ENCODE assay signal across 16 cellular contexts in the genomic region with DNA sequence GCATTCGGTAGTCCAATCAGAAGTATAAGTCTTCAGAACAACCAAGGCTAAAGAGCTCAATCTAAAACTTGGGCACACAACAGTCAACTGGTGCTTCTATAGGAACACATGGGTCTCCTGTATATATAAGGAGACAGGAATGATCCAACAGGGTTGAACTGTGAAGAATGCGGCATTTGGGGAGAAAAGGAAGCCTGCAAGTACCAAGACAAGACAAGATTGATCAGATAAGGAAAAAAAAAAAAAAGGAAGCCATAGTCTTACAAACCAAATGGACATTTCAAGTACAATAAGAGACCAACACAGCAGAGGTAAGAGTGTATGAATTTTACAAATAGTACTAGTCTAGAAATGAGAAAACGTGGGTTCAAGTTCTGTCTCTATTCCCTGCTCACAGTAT.
"Had no signal": no experiment of that assay in that cellular context is flagged by ENCODE, and none has a peak within 500 bp of the region (broad histone marks: within the 10 kb centered on the region; RNA-seq: fewer than 3 reads in every experiment).

No MANE protein-coding gene starts in this region.

- H3K9ac ChIP-seq: neural progenitor cell, parathyroid adenoma had no signal

- H3K9me3 ChIP-seq: lower lobe of right lung, right lobe of liver, transverse colon, upper lobe of right lung, uterus had no signal

- H3K4me3 ChIP-seq: lower lobe of right lung, neural progenitor cell, right lobe of liver, transverse colon, upper lobe of right lung, uterus had no signal

- H3K4me1 ChIP-seq: lower lobe of right lung, neural progenitor cell, right lobe of liver, transverse colon, upper lobe of right lung, uterus had no signal

- H3K27ac ChIP-seq: lower lobe of right lung, neural progenitor cell, parathyroid adenoma, right lobe of liver, transverse colon, upper lobe of right lung, uterus had no signal

- DNase-seq: cortex of kidney; effector memory CD8-positive, alpha-beta T cell; head of caudate nucleus; left ventricle myocardium superior; lower lobe of right lung; naive thymus-derived CD4-positive, alpha-beta T cell; right lobe of liver; small intestine; stimulated activated CD4-positive, alpha-beta T cell treated with anti-CD3 and anti-CD28 coated beads, Interleukin-15, amount 100 ng/mL, for 24 hours; stimulated activated CD4-positive, alpha-beta T cell treated with anti-CD3 and anti-CD28 coated beads, Interleukin-2, amount 100 ng/mL, for 48 hours; stimulated activated naive B cell treated with anti-CD40 and anti-IgM and Interleukin-4, amounts not matched to agents 10 μg/mL and 1 μg/mL and 100 μg/mL, for 72 hours; transverse colon; upper lobe of right lung; uterus had no signal

- H3K4me2 ChIP-seq: neural progenitor cell had no signal

- H3K36me3 ChIP-seq: lower lobe of right lung, neural progenitor cell, right lobe of liver, transverse colon, upper lobe of right lung, uterus had no signal

- H3K27me3 ChIP-seq: right lobe of liver, uterus had no signal

- H3K79me2 ChIP-seq: parathyroid adenoma had no signal
